In the genomic region with DNA sequence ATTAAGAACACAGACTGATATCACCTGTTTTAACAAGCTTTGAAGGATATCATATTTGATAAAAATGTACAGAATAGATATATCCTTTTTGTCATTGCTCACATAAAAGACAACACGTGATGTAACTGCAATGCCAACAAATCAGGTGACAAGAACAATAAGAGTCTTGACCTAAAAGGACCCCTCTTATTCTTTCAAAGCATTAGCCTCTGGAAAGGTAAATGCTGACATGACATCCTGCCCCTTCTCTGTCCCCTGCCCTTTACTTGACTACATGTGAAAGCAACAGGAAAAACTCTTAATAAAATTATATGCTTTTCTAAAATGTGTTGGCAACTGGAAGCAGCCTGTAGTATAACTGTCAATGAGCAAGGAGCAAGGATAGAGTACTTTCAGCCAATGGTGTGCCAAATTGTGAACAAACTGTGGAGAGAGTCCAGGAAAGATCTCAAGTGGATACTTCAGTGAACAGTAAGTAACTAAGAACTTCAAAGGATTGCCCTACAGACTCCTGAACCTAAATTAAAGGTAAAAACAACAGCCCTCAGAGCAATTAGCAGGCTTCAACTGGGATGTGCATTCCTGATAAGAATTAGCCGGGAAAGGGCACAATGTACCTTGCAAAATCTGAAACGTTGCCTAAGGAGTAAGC, we compare ENCODE assay signal across 27 cellular contexts. TPM values are rescaled to one million over a fixed set of nuclear protein-coding genes. Genes with fewer than 3 reads are reported as not detected.
A peak's percentile ranks its signal among the peaks of the same experiment; 100 is the strongest.
DNase-seq lines count a peak whose midpoint lies in the region; ATAC-seq, FAIRE-seq and TF ChIP-seq lines count a peak whose summit lies in the region.
"Had no signal": no experiment of that assay in that cellular context is flagged by ENCODE, and none has a peak within 500 bp of the region (broad histone marks: within the 10 kb centered on the region; RNA-seq: fewer than 3 reads in every experiment).

No MANE protein-coding gene starts in this region.

- DNase-seq in NCI-H1105 treated with DMSO at 0.1 percent for 48 hours (lab: John Stamatoyannopoulos, UW) (peak; percentile 48), NCI-H1105 (lab: John Stamatoyannopoulos, UW) (no peak), WTC11 (ENCODE audit: low spot score) (no peak), upper lobe of left lung (peak in 1 of 2 donors; percentile 29), H9 (no peak), GM12891 (ENCODE audit: insufficient read length, low spot score) (no peak), RPMI8226 (no peak)
- DNase-seq: activated CD4-positive, alpha-beta T cell treated with anti-CD3 and anti-CD28 coated beads for 4 hours; activated naive CD4-positive, alpha-beta T cell treated with anti-CD3 and anti-CD28 coated beads, Interleukin-2, amount 10 ng/mL, durations not matched to agents 7 days and 5 days; COR-L47; DND-41; gastrocnemius medialis; GF-D8; hippocampal formation; KG1; NCI-H2029 treated with DMSO at 0.1 percent for 48 hours; NCI-H226; NCI-H69; stimulated activated CD4-positive, alpha-beta T cell treated with anti-CD3 and anti-CD28 coated beads, Interleukin-12 subunit alpha, Interleukin-12 subunit beta, amount 100 ng/mL, for 4 hours; stimulated activated CD4-positive, alpha-beta T cell treated with anti-CD3 and anti-CD28 coated beads, Interleukin-2, amount 100 ng/mL, for 48 hours; SW 1271; T-helper 9 cell; tibial artery had no signal

- H3K9me3 ChIP-seq in liver (ENCODE audit: control insufficient read depth in 4 of 4, low read length in 3 of 4) (no peaks in the 10 kb centered on the region), upper lobe of left lung (no peaks in the 10 kb centered on the region), H9 (ENCODE audit: control insufficient read depth, low read depth, low read length) (no peaks in the 10 kb centered on the region)
- H3K9me3 ChIP-seq: gastrocnemius medialis, tibial artery had no signal

- H2BK15ac ChIP-seq in H9 (ENCODE audit: low read depth, low read length), result no peak overlapping the region

- 28% methylated on average over 3 of the region's 3 CpGs for whole genome bisulfite sequencing in liver
- 57 to 58% methylated on average over 3 of the region's 3 CpGs for WGBS in upper lobe of left lung, 2 donors
- no CpG with 5 or more reads among the region's 3 CpGs for WGBS in H9 (ENCODE audit: extremely low coverage, insufficient read length, low lambda C conversion rate)

- no peak overlapping the region for H2AK5ac ChIP-seq in H9 (ENCODE audit: insufficient read length, low read length)

- H3K36me3 Mint-ChIP-seq in WTC11, result no peaks in the 10 kb centered on the region
- H3K36me3 Mint-ChIP-seq in H9 (ENCODE audit: insufficient read depth in 1 of 3, low read depth in 3 of 3), result no peaks in the 10 kb centered on the region; a peak in 1 of 7 replicates
- H3K36me3 Mint-ChIP-seq: activated naive CD4-positive, alpha-beta T cell treated with anti-CD3 and anti-CD28 coated beads, Interleukin-2, amount 10 ng/mL, durations not matched to agents 7 days and 5 days had no signal

- H3K23me2 ChIP-seq in H9 (ENCODE audit: insufficient read length, low read depth, low read length, poor library complexity, severe bottlenecking), result no peaks in the 10 kb centered on the region

- H3K27ac ChIP-seq in liver (ENCODE audit: low read depth in 1 of 2, low read length in 2 of 2), result peak overlapping the region; percentile 93 to 94
- H3K27ac ChIP-seq in upper lobe of left lung, result peak overlapping the region in 2 of 4 donors; percentile 23 to 39
- no peak overlapping the region for H3K27ac ChIP-seq in H9 (ENCODE audit: insufficient read length, low read depth, low read length)
- H3K27ac ChIP-seq: 22Rv1, C4-2B, gastrocnemius medialis, tibial artery had no signal

- H3K9ac ChIP-seq in liver (ENCODE audit: low read depth in 1 of 2, low read length in 2 of 2) (peak overlapping the region; percentile 21 to 60), H9 (ENCODE audit: extremely low read depth, insufficient read length, low read length) (no peak overlapping the region)

- no peak overlapping the region for H4K5ac ChIP-seq in H9 (ENCODE audit: insufficient read length, low read depth, low read length)

- H3T11ph ChIP-seq in H9 (ENCODE audit: low read length), result no peak overlapping the region

- no peaks in the 10 kb centered on the region for H4K20me1 ChIP-seq in H9 (ENCODE audit: control insufficient read depth, insufficient read depth, insufficient read length)

- H3K4me2 ChIP-seq in H9 (ENCODE audit: insufficient read depth, insufficient read length, low read length), result no peak overlapping the region

- no peak for TF ChIP-seq RAD21 in liver (IDR thresholded peaks at IDR 0.05)

- no peak overlapping the region for H2BK20ac ChIP-seq in H9 (ENCODE audit: low read depth, low read length, poor library complexity, severe bottlenecking)

- no peaks in the 10 kb centered on the region for H3K36me3 ChIP-seq in liver (ENCODE audit: control insufficient read depth in 4 of 4, insufficient read depth in 3 of 4, low read depth in 1 of 4, low read length in 3 of 4)
- H3K36me3 ChIP-seq in upper lobe of left lung, result no peaks in the 10 kb centered on the region
- H3K36me3 ChIP-seq: gastrocnemius medialis, tibial artery had no signal

- H3K27ac Mint-ChIP-seq in WTC11 (0 out of 2 replicates have a peak overlapping the region, but pooled peaks have one; percentile 20), H9 (no peak overlapping the region)
- H3K27ac Mint-ChIP-seq: activated naive CD4-positive, alpha-beta T cell treated with anti-CD3 and anti-CD28 coated beads, Interleukin-2, amount 10 ng/mL, durations not matched to agents 7 days and 5 days; activated T-helper 17 cell treated with anti-CD3 and anti-CD28 coated beads, Interleukin-2, amount 50 U/mL, for 72 hours had no signal

- no peak overlapping the region for H4K91ac ChIP-seq in H9 (ENCODE audit: insufficient read length, low read depth, low read length)

- H3K4me3 ChIP-seq in liver (ENCODE audit: low read depth in 1 of 3, low read length in 3 of 3), result peak overlapping the region in 1 of 3 donors; percentile 17
- no peak overlapping the region for H3K4me3 ChIP-seq in upper lobe of left lung
- H3K4me3 ChIP-seq: gastrocnemius medialis, tibial artery had no signal

- POLR2A ChIA-PET in WTC11 (lab: Charles Lee), result no interaction called here

- H3K56ac ChIP-seq in H9 (ENCODE audit: insufficient read length, low read depth, low read length), result no peak overlapping the region

- no peak overlapping the region for H3K23ac ChIP-seq in H9 (ENCODE audit: insufficient read length, low read depth, low read length)

- H3K27me3 Mint-ChIP-seq in WTC11 (ENCODE audit: low read depth) (no peaks in the 10 kb centered on the region), H9 (ENCODE audit: low read depth) (no peaks in the 10 kb centered on the region)
- H3K27me3 Mint-ChIP-seq: activated naive CD4-positive, alpha-beta T cell treated with anti-CD3 and anti-CD28 coated beads, Interleukin-2, amount 10 ng/mL, durations not matched to agents 7 days and 5 days had no signal

- no peak overlapping the region for H3K4me3 Mint-ChIP-seq in WTC11
- H3K4me3 Mint-ChIP-seq in H9, result no peak overlapping the region
- H3K4me3 Mint-ChIP-seq: activated naive CD4-positive, alpha-beta T cell treated with anti-CD3 and anti-CD28 coated beads, Interleukin-2, amount 10 ng/mL, durations not matched to agents 7 days and 5 days; activated T-helper 17 cell treated with anti-CD3 and anti-CD28 coated beads, Interleukin-2, amount 50 U/mL, for 72 hours had no signal

- H3K9me3 Mint-ChIP-seq in WTC11 (no peaks in the 10 kb centered on the region), H9 (no peaks in the 10 kb centered on the region)
- H3K9me3 Mint-ChIP-seq: activated naive CD4-positive, alpha-beta T cell treated with anti-CD3 and anti-CD28 coated beads, Interleukin-2, amount 10 ng/mL, durations not matched to agents 7 days and 5 days; activated T-helper 17 cell treated with anti-CD3 and anti-CD28 coated beads, Interleukin-2, amount 50 U/mL, for 72 hours had no signal

- H4K8ac ChIP-seq in H9 (replicated peaks; ENCODE audit: insufficient read length, low read depth, low read length), result no peak overlapping the region

- CTCF ChIA-PET in WTC11 (lab: Charles Lee), result no interaction called here

- TF ChIP-seq POLR2A in upper lobe of left lung (IDR thresholded peaks at IDR 0.05) (no peak), GM12891 (IDR thresholded peaks at IDR 0.05; ENCODE audit: low read depth, low read length) (no peak)

- no peak overlapping the region for H2AFZ ChIP-seq in H9 (ENCODE audit: low read length)

- H2BK120ac ChIP-seq in H9 (ENCODE audit: low read depth, low read length, poor library complexity, severe bottlenecking), result no peak overlapping the region

- peaks cover 10% of the 10 kb centered on the region for H3K79me1 ChIP-seq in H9 (ENCODE audit: insufficient read depth, low read depth, low read length, poor library complexity, severe bottlenecking)

- no peak for FAIRE-seq in GM12891 (lab: Jason Lieb, UNC)

- H3K27me3 ChIP-seq in liver (ENCODE audit: control insufficient read depth in 4 of 4, insufficient read depth in 4 of 4, low read length in 3 of 4) (no peaks in the 10 kb centered on the region), upper lobe of left lung (no peaks in the 10 kb centered on the region), H9 (ENCODE audit: insufficient read depth, low read length) (no peaks in the 10 kb centered on the region)
- H3K27me3 ChIP-seq: gastrocnemius medialis, tibial artery had no signal

- no peak for TF ChIP-seq CTCF in WTC11 (IDR thresholded peaks at IDR 0.05)
- TF ChIP-seq CTCF in liver (IDR thresholded peaks at IDR 0.05; ENCODE audit: low read depth, low read length, missing input control), result no peak
- TF ChIP-seq CTCF in upper lobe of left lung (IDR thresholded peaks at IDR 0.05), result no peak
- TF ChIP-seq CTCF in H9 (conservative IDR thresholded peaks at IDR 0.05), result no peak

- ATAC-seq in WTC11, result no peak
- peak; percentile 43 to 68 for ATAC-seq in upper lobe of left lung (ENCODE audit: low FRiP score in 2 of 2)
- ATAC-seq: activated T-helper 17 cell treated with anti-CD3 and anti-CD28 coated beads, Interleukin-2, amount 50 U/mL, for 72 hours; gastrocnemius medialis had no signal

- peaks cover 4% of the 10 kb centered on the region; the same call in 1 of the 2 replicates for H3K79me2 ChIP-seq in H9 (ENCODE audit: insufficient read depth, low read length)

- H2BK12ac ChIP-seq in H9 (ENCODE audit: insufficient read length, low read depth, low read length), result no peak overlapping the region

- no peak overlapping the region for H2BK5ac ChIP-seq in H9 (ENCODE audit: insufficient read length, low read length)

- H3K4ac ChIP-seq in H9 (ENCODE audit: low read depth, low read length), result no peak overlapping the region

- H3K4me1 Mint-ChIP-seq in WTC11 (peaks cover 46% of the 10 kb centered on the region), H9 (peaks cover 38 to 48% of the 10 kb centered on the region in 2 experiments)
- H3K4me1 Mint-ChIP-seq: activated naive CD4-positive, alpha-beta T cell treated with anti-CD3 and anti-CD28 coated beads, Interleukin-2, amount 10 ng/mL, durations not matched to agents 7 days and 5 days; activated T-helper 17 cell treated with anti-CD3 and anti-CD28 coated beads, Interleukin-2, amount 50 U/mL, for 72 hours had no signal

- TF ChIP-seq EP300 in upper lobe of left lung (IDR thresholded peaks at IDR 0.05), result no peak

- no peak overlapping the region for H3K18ac ChIP-seq in H9 (ENCODE audit: insufficient read length, low read depth, low read length)

- H3K4me1 ChIP-seq in liver (ENCODE audit: control insufficient read depth in 4 of 4, insufficient read depth in 4 of 4, low read length in 3 of 4), result peaks cover 10 to 77% (median 34%) of the 10 kb centered on the region in 4 donors
- peaks cover 0 to 25% (median 11%) of the 10 kb centered on the region in 4 donors for H3K4me1 ChIP-seq in upper lobe of left lung
- H3K4me1 ChIP-seq in H9 (ENCODE audit: insufficient read depth, low read length), result peaks cover 3% of the 10 kb centered on the region; the same call in 1 of the 2 replicates

- no peak overlapping the region for H3K14ac ChIP-seq in H9 (ENCODE audit: insufficient read depth, low read length)

RNA-seq across cellular contexts. Expression of gene PTPRK, which starts 16.3 kb away (rescaled TPM):
- total RNA-seq in WTC11 (2021) (39.9 to 44.8 TPM (median 41.3 TPM) in 3 replicates), liver (10 to 100 TPM; 25.9 to 61.2 TPM), upper lobe of left lung (10 to 100 TPM; 42.7 to 97.4 (median 65.2) TPM), H9 (2021) (44.4 and 47.9 TPM in 2 replicates)
- 10 to 100 TPM; 12.1 to 32.3 TPM for polyA plus RNA-seq in liver
- polyA plus RNA-seq in GM12891 (2012; ENCODE audit: low read depth, missing spikeins), result 1.3 TPM
